Comparison of ENCODE assay signal across 30 cellular contexts in the genomic region with DNA sequence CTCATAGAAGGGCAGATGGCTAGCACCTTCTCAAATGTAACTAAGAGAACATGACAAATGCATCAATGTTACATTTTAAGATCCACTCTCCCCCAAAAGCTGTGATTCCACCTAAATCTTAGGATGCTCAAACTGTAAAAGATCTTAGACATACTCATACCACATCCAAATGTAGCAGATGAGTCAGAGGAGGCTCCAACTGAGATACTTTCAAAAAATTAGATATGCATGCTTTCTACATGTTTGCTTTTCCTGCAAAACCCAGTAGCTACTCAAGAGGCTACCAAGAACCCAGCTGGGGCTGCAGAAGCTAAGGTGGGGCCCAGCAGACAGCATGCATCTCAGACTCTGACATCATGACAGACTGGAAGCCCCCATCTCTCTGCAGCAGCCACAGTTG.
"Had no signal": no experiment of that assay in that cellular context is flagged by ENCODE, and none has a peak within 500 bp of the region (broad histone marks: within the 10 kb centered on the region; RNA-seq: fewer than 3 reads in every experiment).

No MANE protein-coding gene starts in this region.

- H3K36me3 ChIP-seq: cardiac muscle cell, heart left ventricle, neutrophil, ovary, stomach, thyroid gland, upper lobe of right lung had no signal

- H3K27me3 ChIP-seq: body of pancreas, ovary, thyroid gland, upper lobe of right lung had no signal

- H3K4me3 ChIP-seq: body of pancreas, cardiac muscle cell, heart left ventricle, ovary, stomach, thyroid gland, upper lobe of right lung had no signal

- H3K4me1 ChIP-seq: foreskin keratinocyte, heart left ventricle, stomach, thyroid gland, upper lobe of right lung had no signal

- DNase-seq: activated CD4-positive, alpha-beta memory T cell treated with anti-CD3 and anti-CD28 coated beads, Interleukin-2, amount 10 ng/mL, durations not matched to agents 7 days and 5 days; activated CD4-positive, alpha-beta T cell treated with anti-CD3 and anti-CD28 coated beads for 1 hour; activated CD4-positive, alpha-beta T cell treated with anti-CD3 and anti-CD28 coated beads, Interleukin-2, amount 10 ng/mL, durations not matched to agents 7 days and 5 days; activated gamma-delta T cell treated with Interleukin-2 at 50 U/mL for 16 hours; activated naive CD4-positive, alpha-beta T cell treated with anti-CD3 and anti-CD28 coated beads, Interleukin-2, amount 50 U/mL, for 16 hours; activated T-cell treated with anti-CD3 and anti-CD28 coated beads, Interleukin-2, amount 50 U/mL, for 4 hours; amygdala; body of pancreas; foreskin keratinocyte; heart left ventricle; hypothalamus; immature natural killer cell; kidney; naive B cell; nephron progenitor cell; ovary; small intestine; stimulated activated CD4-positive, alpha-beta T cell treated with anti-CD3 and anti-CD28 coated beads, Interleukin-1b, Interleukin-23, amount 100 ng/mL, for 48 hours; stimulated activated CD4-positive, alpha-beta T cell treated with anti-CD3 and anti-CD28 coated beads, Interleukin-4, amount 100 ng/mL, for 4 hours; stimulated activated naive B cell treated with anti-CD40 and anti-IgM and Interleukin-4, amounts not matched to agents 10 μg/mL and 1 μg/mL and 100 μg/mL, for 72 hours; stomach; T-helper 17 cell; T1000; thyroid gland; upper lobe of right lung had no signal

- H3K9me3 ChIP-seq: body of pancreas, heart left ventricle, neutrophil, ovary, stomach, thyroid gland, upper lobe of right lung had no signal

- H3K27ac ChIP-seq: body of pancreas, cardiac muscle cell, foreskin keratinocyte, heart left ventricle, neutrophil, ovary, stomach, thyroid gland, upper lobe of right lung had no signal

- ATAC-seq: activated T-helper 17 cell treated with anti-CD3 and anti-CD28 coated beads, Interleukin-2, amount 50 U/mL, for 72 hours; body of pancreas; foreskin keratinocyte; heart left ventricle; sciatic nerve; stimulated activated naive B cell treated with anti-CD40 and anti-IgM and Interleukin-4, amounts not matched to agents 10 μg/mL and 1 μg/mL and 100 μg/mL, for 72 hours; T-helper 17 cell; upper lobe of right lung; WTC11 had no signal
